ENCODE assay signal across 23 cellular contexts in the genomic region with DNA sequence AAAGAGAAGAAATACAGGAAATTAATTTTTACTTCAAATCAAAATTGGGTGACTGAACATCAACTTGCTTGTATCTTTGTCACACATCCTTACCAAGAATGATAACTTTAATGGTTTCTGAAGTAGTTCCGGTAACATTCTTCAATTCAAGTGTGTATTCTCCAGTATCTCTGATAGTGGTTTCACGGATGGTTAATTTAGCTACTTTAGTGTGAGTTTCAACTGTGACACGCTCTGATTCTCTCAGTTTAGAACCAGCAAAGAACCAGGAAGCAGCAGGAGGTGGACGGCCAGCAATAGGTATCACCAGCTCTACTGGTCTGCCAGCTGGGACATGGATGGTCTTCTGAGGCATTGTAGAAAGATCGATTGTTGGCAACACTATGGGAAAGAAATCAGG.
"Had no signal": no experiment of that assay in that cellular context is flagged by ENCODE, and none has a peak within 500 bp of the region (broad histone marks: within the 10 kb centered on the region; RNA-seq: fewer than 3 reads in every experiment).

No MANE protein-coding gene starts in this region.

- H3K4me1 ChIP-seq: adrenal gland, left lung, prostate gland, sigmoid colon, tibial artery had no signal

- H3K4me3 ChIP-seq: adrenal gland, heart right ventricle, left lung, lung, mucosa of descending colon, prostate gland, sigmoid colon, tibial artery had no signal

- H3K27me3 ChIP-seq: adrenal gland, brain microvascular endothelial cell, heart right ventricle, left lung, sigmoid colon, tibial artery had no signal

- H3K9me3 ChIP-seq: adrenal gland, heart right ventricle, left lung, mucosa of descending colon, prostate gland, sigmoid colon, tibial artery had no signal

- DNase-seq: activated CD4-positive, alpha-beta T cell treated with anti-CD3 and anti-CD28 coated beads for 36 hours; activated CD4-positive, CD25-positive, alpha-beta regulatory T cell; activated CD8-positive, alpha-beta memory T cell treated with anti-CD3 and anti-CD28 coated beads, Interleukin-2, amount 10 ng/mL, durations not matched to agents 7 days and 5 days; activated CD8-positive, alpha-beta T cell treated with anti-CD3 and anti-CD28 coated beads, Interleukin-2, amount 10 ng/mL, durations not matched to agents 7 days and 5 days; activated effector memory CD4-positive, alpha-beta T cell treated with anti-CD3 and anti-CD28 coated beads, Interleukin-2, amount 50 U/mL, for 16 hours; activated naive CD4-positive, alpha-beta T cell treated with anti-CD3 and anti-CD28 coated beads for 36 hours; activated naive CD8-positive, alpha-beta T cell treated with anti-CD3 and anti-CD28 coated beads for 36 hours; adrenal gland; brain microvascular endothelial cell; caudate nucleus; cortex of kidney; heart right ventricle; left lung; mucosa of descending colon; sigmoid colon; small intestine; stimulated activated CD4-positive, alpha-beta T cell treated with anti-CD3 and anti-CD28 coated beads, Interleukin-4, amount 100 ng/mL, for 24 hours; stimulated activated naive CD8-positive, alpha-beta T cell treated with anti-CD3 and anti-CD28 coated beads, Interleukin-15, amount 100 ng/mL, for 72 hours; tibial artery had no signal

- ATAC-seq: activated CD4-positive, alpha-beta T cell treated with anti-CD3 and anti-CD28 coated beads for 36 hours; activated CD8-positive, alpha-beta memory T cell treated with anti-CD3 and anti-CD28 coated beads, Interleukin-2, amount 10 ng/mL, durations not matched to agents 7 days and 5 days; activated CD8-positive, alpha-beta T cell treated with anti-CD3 and anti-CD28 coated beads, Interleukin-2, amount 10 ng/mL, durations not matched to agents 7 days and 5 days; heart right ventricle; left lung; mucosa of descending colon; natural killer cell treated with Interleukin-12 subunit alpha and Interleukin-12 subunit beta and Interleukin-15 and Interleukin-18, amount 100 ng/mL, for 72 hours; stimulated activated effector memory CD8-positive, alpha-beta T cell treated with anti-CD3 and anti-CD28 coated beads, Interleukin-12 subunit alpha, Interleukin-12 subunit beta, amount 100 ng/mL, for 72 hours; stimulated activated naive CD8-positive, alpha-beta T cell treated with anti-CD3 and anti-CD28 coated beads, Interleukin-15, amount 100 ng/mL, for 72 hours had no signal

- H3K27ac ChIP-seq: adrenal gland, brain microvascular endothelial cell, heart right ventricle, left lung, prostate gland, sigmoid colon, tibial artery had no signal

- H3K36me3 ChIP-seq: brain microvascular endothelial cell, prostate gland had no signal
